In genomic region chr17:77146882-77147281, GRCh38 we compare ENCODE assay signal across 12 cellular contexts. TPM values are rescaled to one million over a fixed set of nuclear protein-coding genes. Genes with fewer than 3 reads are reported as not detected.
DNase-seq lines count a peak whose midpoint lies in the region; ATAC-seq and TF ChIP-seq lines count a peak whose summit lies in the region.
"Had no signal": no experiment of that assay in that cellular context is flagged by ENCODE, and none has a peak within 500 bp of the region (broad histone marks: within the 10 kb centered on the region; RNA-seq: fewer than 3 reads in every experiment).

No MANE protein-coding gene starts in this region.

- TF ChIP-seq CTCF in GM12875 (IDR thresholded peaks at IDR 0.05; ENCODE audit: borderline replicate concordance, insufficient read depth, low read depth, low read length): peak; percentile 31; the same call in 1 of the 2 replicates
- TF ChIP-seq CTCF in OCI-LY3 (IDR thresholded peaks at IDR 0.05; ENCODE audit: low read depth, low read length): peak; percentile 45
- TF ChIP-seq CTCF in progenitor cell of endocrine pancreas (IDR thresholded peaks at IDR 0.05; ENCODE audit: unreplicated experiment): peak; percentile 23

- peaks cover 42% of the 10 kb centered on the region for H3K4me1 Mint-ChIP-seq in progenitor cell of endocrine pancreas (ENCODE audit: low read depth)

- H3K79me2 ChIP-seq in OCI-LY3 (ENCODE audit: low read length): peaks cover 57% of the 10 kb centered on the region

- peak overlapping the region; percentile 24; the same call in 1 of the 2 replicates for H3K9ac ChIP-seq in OCI-LY3 (ENCODE audit: low read length)

- no peaks in the 10 kb centered on the region for H3K9me3 ChIP-seq in OCI-LY3 (ENCODE audit: insufficient read depth, low read length)

- no peaks in the 10 kb centered on the region for H3K27me3 Mint-ChIP-seq in progenitor cell of endocrine pancreas

- peak overlapping the region; percentile 8 for H3K27ac ChIP-seq in OCI-LY3 (ENCODE audit: low read length)

- H3K27me3 ChIP-seq in OCI-LY3 (ENCODE audit: low read depth, low read length): no peaks in the 10 kb centered on the region

- peaks cover 38% of the 10 kb centered on the region for H4K20me1 ChIP-seq in OCI-LY3 (ENCODE audit: insufficient read depth, low read length)

- no peaks in the 10 kb centered on the region for H3K9me3 Mint-ChIP-seq in progenitor cell of endocrine pancreas (ENCODE audit: low read depth)

- H3K36me3 ChIP-seq in OCI-LY3 (replicated peaks; ENCODE audit: low read depth, low read length): peaks cover 72% of the 10 kb centered on the region

- peak overlapping the region; percentile 60 for H3K27ac Mint-ChIP-seq in progenitor cell of endocrine pancreas

- peak overlapping the region; percentile 23 for H3K4me3 Mint-ChIP-seq in progenitor cell of endocrine pancreas (ENCODE audit: low read depth)

- peak overlapping the region; percentile 74 for H3K4me2 ChIP-seq in OCI-LY3 (ENCODE audit: low read length)

- intact Hi-C loops in left cardiac atrium (cut with DNase I): loop anchor here in 1 of 2 donors (5.0 kb wide), 1 partner anchor 50 kb away; no protein-coding TSS in a partner anchor

- DNase-seq in left cardiac atrium (peak; percentile 36), progenitor cell of endocrine pancreas (ENCODE audit: low spot score, unreplicated experiment) (peak; percentile 22), NCI-H2196 (lab: John Stamatoyannopoulos, UW; ENCODE audit: unreplicated experiment) (no peak), SKM-1 treated with dmso at 0.1 percent for 144 hours (lab: John Stamatoyannopoulos, UW; ENCODE audit: unreplicated experiment) (no peak)
- DNase-seq: DMS79 treated with DMSO at 0.1 percent for 48 hours; effector CD8-positive, alpha-beta T cell; midbrain; NCI-H446 treated with DMSO at 0.1 percent for 48 hours had no signal

- H3K36me3 Mint-ChIP-seq in progenitor cell of endocrine pancreas (ENCODE audit: insufficient read depth): peaks cover 6% of the 10 kb centered on the region

- no peak overlapping the region for H2AFZ ChIP-seq in OCI-LY3 (ENCODE audit: low read depth, low read length)

- peaks cover 62% of the 10 kb centered on the region for H3K4me1 ChIP-seq in OCI-LY3 (ENCODE audit: low read length)

- ATAC-seq in left cardiac atrium (peak; percentile 55 to 63), GM18517 (IDR thresholded peaks at IDR 0.05; ENCODE audit: unreplicated experiment) (no peak), HG03095 (IDR thresholded peaks at IDR 0.05; ENCODE audit: unreplicated experiment) (no peak)

- H3K4me3 ChIP-seq in GM12875 (ENCODE audit: low read depth, low read length) (no peak overlapping the region), OCI-LY3 (ENCODE audit: low read length) (peak overlapping the region; percentile 61)

RNA-seq across cellular contexts. Expression of gene SEC14L1, which starts 6.1 kb away (rescaled TPM):
- 10 to 100 TPM; 71.6 to 82.2 TPM for total RNA-seq in left cardiac atrium
- total RNA-seq in progenitor cell of endocrine pancreas: 90.8 and 98.3 TPM in 2 replicates

Comparison
In these comparisons a context has a peak if more than half of its experiments do, and no peak if none do; other contexts are left out.
1. ATAC-seq: peak in left cardiac atrium (2 of 2); none in GM18517 (single experiment) and HG03095 (single experiment).
2. DNase-seq: peak in left cardiac atrium (single experiment) and progenitor cell of endocrine pancreas (single experiment); none in NCI-H2196 (single experiment) and SKM-1 treated with dmso at 0.1 percent for 144 hours (single experiment).
3. Peak in every context shown above with its lines, with median percentiles within 50 percentile points of each other: CTCF ChIP-seq.